ENCODE assay signal across 20 cellular contexts in genomic region chr16:16108759-16109158, GRCh38.
DNase-seq lines count a peak whose midpoint lies in the region; ATAC-seq, FAIRE-seq and TF ChIP-seq lines count a peak whose summit lies in the region.
"Had no signal": no experiment of that assay in that cellular context is flagged by ENCODE, and none has a peak within 500 bp of the region (broad histone marks: within the 10 kb centered on the region; RNA-seq: fewer than 3 reads in every experiment).

No MANE protein-coding gene starts in this region.

- H3K36me3 ChIP-seq in esophagus (ENCODE audit: control insufficient read depth in 2 of 2, insufficient read depth in 2 of 2, low read length in 1 of 2) (peaks cover 14 to 42% of the 10 kb centered on the region in 2 donors), pancreas (peaks cover 0 to 17% (median 3%) of the 10 kb centered on the region in 3 donors), transverse colon (peaks cover 0 to 30% (median 13%) of the 10 kb centered on the region in 4 donors)

- in situ Hi-C loops in transverse colon (cut with MboI; ENCODE audit: low pct_ligation_motif_present in 1 of 4, low pct_unique_long_range_greater_than_20kb in 1 of 4, low sequenced_read_pairs in 3 of 4): loop anchor here in 1 of 4 donors (25.0 kb wide), 1 partner anchor 246 kb away; the partner anchor contains the start of gene MYH11

- peaks cover 82% of the 10 kb centered on the region for H3K36me3 Mint-ChIP-seq in stimulated activated memory B cell treated with anti-CD40 and anti-IgM and Interleukin-4, amounts not matched to agents 10 μg/mL and 1 μg/mL and 100 μg/mL, for 72 hours

- H3K27me3 ChIP-seq in esophagus (ENCODE audit: control insufficient read depth in 1 of 2, insufficient read depth in 2 of 2, low read length in 2 of 2): no peaks in the 10 kb centered on the region
- H3K27me3 ChIP-seq in pancreas: no peaks in the 10 kb centered on the region
- H3K27me3 ChIP-seq in transverse colon: no peaks in the 10 kb centered on the region
- H3K27me3 ChIP-seq: BLaER1 treated with 17β-estradiol and CSF1 and Interleukin-3, amounts not matched to agents 10 nM and 100 nM; SJSA1 had no signal

- H3K4me3 ChIP-seq in esophagus (ENCODE audit: low read depth in 1 of 2, low read length in 2 of 2): no peak overlapping the region
- H3K4me3 ChIP-seq in pancreas: no peak overlapping the region
- no peak overlapping the region for H3K4me3 ChIP-seq in transverse colon
- H3K4me3 ChIP-seq: BLaER1 treated with 17β-estradiol and CSF1 and Interleukin-3, amounts not matched to agents 10 nM and 100 nM; SJSA1 had no signal

- FAIRE-seq in pancreas (lab: Jason Lieb, UNC): no peak

- ATAC-seq in pancreas (no peak), GM19467 (IDR thresholded peaks at IDR 0.05; ENCODE audit: unreplicated experiment) (no peak)
- ATAC-seq in stimulated activated memory B cell treated with anti-CD40 and anti-IgM and Interleukin-4, amounts not matched to agents 10 μg/mL and 1 μg/mL and 100 μg/mL, for 72 hours: no peak
- ATAC-seq: PC-3 had no signal

- H3K27ac Mint-ChIP-seq in stimulated activated memory B cell treated with anti-CD40 and anti-IgM and Interleukin-4, amounts not matched to agents 10 μg/mL and 1 μg/mL and 100 μg/mL, for 72 hours: no peak overlapping the region

- H3K4me1 Mint-ChIP-seq in stimulated activated memory B cell treated with anti-CD40 and anti-IgM and Interleukin-4, amounts not matched to agents 10 μg/mL and 1 μg/mL and 100 μg/mL, for 72 hours: peaks cover 20% of the 10 kb centered on the region

- TF ChIP-seq POLR2A in transverse colon (IDR thresholded peaks at IDR 0.05): no peak

- intact Hi-C loops in pancreas (cut with DNase I) (no loop called here), transverse colon (cut with DNase I; ENCODE audit: low total_unique reads) (no loop called here)

- H3K27ac ChIP-seq in esophagus (ENCODE audit: low read depth in 2 of 2, low read length in 1 of 2): peak overlapping the region; percentile 46 to 47
- peak overlapping the region in 3 of 4 donors; percentile 33 to 74 (median 55) for H3K27ac ChIP-seq in pancreas
- H3K27ac ChIP-seq in transverse colon: peak overlapping the region in 3 of 4 donors; percentile 12 to 60 (median 40)
- H3K27ac ChIP-seq: BLaER1 treated with 17β-estradiol and CSF1 and Interleukin-3, amounts not matched to agents 10 nM and 100 nM; HL-60; KMS-11; SJSA1 had no signal

- 83 to 90% methylated on average over 6 of the region's 6 CpGs for WGBS in esophagus, 2 donors
- WGBS in pancreas, 2 donors: 73 to 75% methylated on average over 6 of the region's 6 CpGs
- 80% methylated on average over 6 of the region's 6 CpGs; no CpG with 5 or more reads in 1 of the 2 donors for WGBS in transverse colon (ENCODE audit: low coverage in 1 of 2), 2 donors

- no peak for TF ChIP-seq EP300 in transverse colon (IDR thresholded peaks at IDR 0.05; ENCODE audit: low read depth)

- DNase-seq in NCI-H69 (lab: John Stamatoyannopoulos, UW) (peak; percentile 8), pancreas (no peak), transverse colon (no peak), activated gamma-delta T cell (lab: John Stamatoyannopoulos, UW) (no peak)
- DNase-seq: DMS 273 treated with DMSO at 0.1 percent for 48 hours; GOT3; MM.1S; NCI-H1105 treated with DMSO at 0.1 percent for 48 hours; NCI-H187 treated with DMSO at 0.1 percent for 48 hours; NCI-H2171 treated with DMSO at 0.1 percent for 48 hours; NCI-H524; NK-92 treated with Interleukin-12 subunit alpha and Interleukin-12 subunit beta, amount 100 ng/mL, for 24 hours; PC-3 had no signal

- H3K9me3 ChIP-seq in esophagus (ENCODE audit: control insufficient read depth in 2 of 2, insufficient read depth in 1 of 2, low read depth in 1 of 2, low read length in 1 of 2): no peaks in the 10 kb centered on the region
- H3K9me3 ChIP-seq in pancreas: no peaks in the 10 kb centered on the region
- no peaks in the 10 kb centered on the region for H3K9me3 ChIP-seq in transverse colon
- H3K9me3 ChIP-seq: SJSA1 had no signal

- TF ChIP-seq CTCF in pancreas (IDR thresholded peaks at IDR 0.05) (no peak), transverse colon (IDR thresholded peaks at IDR 0.05) (no peak)

- H3K4me1 ChIP-seq in esophagus (ENCODE audit: control insufficient read depth in 2 of 2, insufficient read depth in 2 of 2, low read length in 1 of 2) (no peaks in the 10 kb centered on the region), pancreas (peaks cover 0 to 3% (median 0%) of the 10 kb centered on the region in 3 donors), transverse colon (peaks cover 0 to 7% (median 0%) of the 10 kb centered on the region in 4 donors)

- no peaks in the 10 kb centered on the region for H3K9me3 Mint-ChIP-seq in stimulated activated memory B cell treated with anti-CD40 and anti-IgM and Interleukin-4, amounts not matched to agents 10 μg/mL and 1 μg/mL and 100 μg/mL, for 72 hours

- H3K4me3 Mint-ChIP-seq in stimulated activated memory B cell treated with anti-CD40 and anti-IgM and Interleukin-4, amounts not matched to agents 10 μg/mL and 1 μg/mL and 100 μg/mL, for 72 hours: no peak overlapping the region

- no peaks in the 10 kb centered on the region for H3K27me3 Mint-ChIP-seq in stimulated activated memory B cell treated with anti-CD40 and anti-IgM and Interleukin-4, amounts not matched to agents 10 μg/mL and 1 μg/mL and 100 μg/mL, for 72 hours
